In genomic region chr7:157569967-157570366, GRCh38 we compare ENCODE assay signal across 16 cellular contexts.
DNase-seq lines count a peak whose midpoint lies in the region; ATAC-seq and TF ChIP-seq lines count a peak whose summit lies in the region.
"Had no signal": no experiment of that assay in that cellular context is flagged by ENCODE, and none has a peak within 500 bp of the region (broad histone marks: within the 10 kb centered on the region; RNA-seq: fewer than 3 reads in every experiment).

No MANE protein-coding gene starts in this region.

- no peaks in the 10 kb centered on the region for H3K27me3 Mint-ChIP-seq in CD4-positive, alpha-beta T cell
- H3K27me3 Mint-ChIP-seq in brain (no peaks in the 10 kb centered on the region), nephron (ENCODE audit: low read depth) (peaks cover 4% of the 10 kb centered on the region)

- H3K4me3 ChIP-seq in Loucy (ENCODE audit: low read length, poor library complexity, severe bottlenecking) (no peak overlapping the region), colonic mucosa (no peak overlapping the region), right lobe of liver (no peak overlapping the region)

- ATAC-seq in CD4-positive, alpha-beta T cell (ENCODE audit: poor library complexity) = no peak
- ATAC-seq in right lobe of liver = no peak

- DNase-seq in CD4-positive, alpha-beta T cell = no peak
- DNase-seq in colonic mucosa = no peak
- no peak for DNase-seq in NCI-H748 (lab: John Stamatoyannopoulos, UW; ENCODE audit: unreplicated experiment)
- DNase-seq in right lobe of liver = no peak
- DNase-seq: activated effector memory CD4-positive, alpha-beta T cell treated with Interleukin-2 at 50 U/mL for 16 hours; AML-193; H9; NCI-H1694 treated with DMSO at 0.1 percent for 48 hours; NCI-H2227 treated with DMSO at 0.1 percent for 48 hours; NCI-H82; SHP77 treated with DMSO at 0.1 percent for 48 hours; upper lobe of left lung had no signal

- no peaks in the 10 kb centered on the region for H3K79me2 ChIP-seq in Loucy (ENCODE audit: insufficient read depth, low read length)

- H3K36me3 ChIP-seq in Loucy (ENCODE audit: insufficient read depth, low read length) (no peaks in the 10 kb centered on the region), colonic mucosa (no peaks in the 10 kb centered on the region), right lobe of liver (no peaks in the 10 kb centered on the region)
- H3K36me3 ChIP-seq: upper lobe of left lung had no signal

- no peaks in the 10 kb centered on the region for H3K36me3 Mint-ChIP-seq in CD4-positive, alpha-beta T cell (ENCODE audit: low read depth)
- peaks cover 47% of the 10 kb centered on the region for H3K36me3 Mint-ChIP-seq in brain
- H3K36me3 Mint-ChIP-seq in nephron (ENCODE audit: low read depth) = peaks cover under 1% of the 10 kb centered on the region
- H3K36me3 Mint-ChIP-seq: WTC11 had no signal

- intact Hi-C loops in CD4-positive, alpha-beta T cell (cut with DNase I, micrococcal nuclease) = loop anchor here (5.0 to 10.0 kb wide), 3 partner anchors 65 to 138 kb away; no protein-coding TSS in a partner anchor
- intact Hi-C loops in colonic mucosa (cut with DNase I) (no loop called here), right lobe of liver (cut with DNase I) (no loop called here)

- H3K4me1 Mint-ChIP-seq in CD4-positive, alpha-beta T cell (ENCODE audit: low read depth) = peaks cover 27% of the 10 kb centered on the region
- H3K4me1 Mint-ChIP-seq in brain = peaks cover 79% of the 10 kb centered on the region
- H3K4me1 Mint-ChIP-seq in nephron = peaks cover 17% of the 10 kb centered on the region

- H3K27me3 ChIP-seq in CD4-positive, alpha-beta T cell (ENCODE audit: control insufficient read depth, insufficient read depth, low read length) = no peaks in the 10 kb centered on the region
- H3K27me3 ChIP-seq in Loucy (ENCODE audit: insufficient read depth, low read length, poor library complexity, severe bottlenecking) (no peaks in the 10 kb centered on the region), colonic mucosa (no peaks in the 10 kb centered on the region), right lobe of liver (no peaks in the 10 kb centered on the region)
- H3K27me3 ChIP-seq: upper lobe of left lung had no signal

- POLR2A ChIA-PET in CD4-positive, alpha-beta T cell (lab: Charles Lee) = interaction anchor here (1.7 to 2.2 kb wide), 2 partner anchors 57 to 99 kb away, joined by 8 to 10 read pairs; no protein-coding TSS in a partner anchor

- H3K9me3 ChIP-seq in CD4-positive, alpha-beta T cell (ENCODE audit: control insufficient read depth, low read length) = no peaks in the 10 kb centered on the region
- H3K9me3 ChIP-seq in Loucy (ENCODE audit: insufficient read depth, low read depth, low read length) = no peaks in the 10 kb centered on the region
- no peaks in the 10 kb centered on the region for H3K9me3 ChIP-seq in colonic mucosa
- H3K9me3 ChIP-seq in right lobe of liver = no peaks in the 10 kb centered on the region
- H3K9me3 ChIP-seq: upper lobe of left lung had no signal

- H3K9ac ChIP-seq in Loucy (ENCODE audit: low read depth, low read length, poor library complexity, severe bottlenecking) (no peak overlapping the region), colonic mucosa (ENCODE audit: low read depth in 2 of 2, low read length in 2 of 2) (no peak overlapping the region)

- peak overlapping the region; percentile 28 for H3K4me2 ChIP-seq in Loucy (ENCODE audit: low read depth, low read length, poor library complexity, severe bottlenecking)

- H3K27ac Mint-ChIP-seq in CD4-positive, alpha-beta T cell = no peak overlapping the region
- H3K27ac Mint-ChIP-seq in brain = peak overlapping the region in 3 of 5 experiments; percentile 81 to 97 (median 97)
- H3K27ac Mint-ChIP-seq in nephron = peak overlapping the region in 2 of 3 experiments; percentile 56 to 81
- H3K27ac Mint-ChIP-seq: H9, WTC11 had no signal

- H3K27ac ChIP-seq in CD4-positive, alpha-beta T cell (ENCODE audit: low read depth, low read length) = no peak overlapping the region
- H3K27ac ChIP-seq in colonic mucosa (no peak overlapping the region), right lobe of liver (no peak overlapping the region)

- TF ChIP-seq POLR2A in right lobe of liver (IDR thresholded peaks at IDR 0.05) = no peak

- peak overlapping the region; percentile 91 for H3K4me3 Mint-ChIP-seq in CD4-positive, alpha-beta T cell
- H3K4me3 Mint-ChIP-seq in brain = peak overlapping the region in 2 of 5 experiments; percentile 12 to 32
- peak overlapping the region; percentile 38 to 94 (median 93) for H3K4me3 Mint-ChIP-seq in nephron

- CTCF ChIA-PET in CD4-positive, alpha-beta T cell (lab: Charles Lee) = no interaction called here

- no peaks in the 10 kb centered on the region for H4K20me1 ChIP-seq in Loucy (ENCODE audit: insufficient read depth, low read length, poor library complexity, severe bottlenecking)

- no peak for TF ChIP-seq CTCF in CD4-positive, alpha-beta T cell (IDR thresholded peaks at IDR 0.05)
- TF ChIP-seq CTCF in Loucy (conservative IDR thresholded peaks at IDR 0.05; ENCODE audit: low read length) (no peak), brain (conservative IDR thresholded peaks at IDR 0.05) (no peak), nephron (IDR thresholded peaks at IDR 0.05; ENCODE audit: unreplicated experiment in 3 of 3) (no peak), colonic mucosa (IDR thresholded peaks at IDR 0.05) (no peak), right lobe of liver (IDR thresholded peaks at IDR 0.05) (no peak)

- 65% methylated on average over 4 of the region's 8 CpGs for WGBS in right lobe of liver (ENCODE audit: insufficient coverage, low coverage, low lambda C conversion rate, missing lambda C conversion rate)

- H3F3A ChIP-seq in Loucy (ENCODE audit: low read depth) = no peaks in the 10 kb centered on the region

- no peaks in the 10 kb centered on the region for H3K9me2 ChIP-seq in Loucy (replicated peaks; ENCODE audit: low read depth, low read length)

- H3K4me1 ChIP-seq in Loucy (ENCODE audit: insufficient read depth, low read length, poor library complexity, severe bottlenecking) = no peaks in the 10 kb centered on the region
- no peaks in the 10 kb centered on the region for H3K4me1 ChIP-seq in colonic mucosa
- no peaks in the 10 kb centered on the region for H3K4me1 ChIP-seq in right lobe of liver

- no peak overlapping the region for H2AFZ ChIP-seq in Loucy (ENCODE audit: low read length)

- no peaks in the 10 kb centered on the region for H3K9me3 Mint-ChIP-seq in CD4-positive, alpha-beta T cell
- peaks cover 0 to 89% (median under 1%) of the 10 kb centered on the region in 5 experiments for H3K9me3 Mint-ChIP-seq in brain
- no peaks in the 10 kb centered on the region for H3K9me3 Mint-ChIP-seq in nephron
- H3K9me3 Mint-ChIP-seq: H9 had no signal

Comparison
In these comparisons a context has a peak if more than half of its experiments do, and no peak if none do; other contexts are left out.
1. intact Hi-C loops: an anchor here in CD4-positive, alpha-beta T cell (5.0 to 10.0 kb wide); none called in colonic mucosa and right lobe of liver.